1 cellular context compared by ENCODE assay signal in the genomic region with DNA sequence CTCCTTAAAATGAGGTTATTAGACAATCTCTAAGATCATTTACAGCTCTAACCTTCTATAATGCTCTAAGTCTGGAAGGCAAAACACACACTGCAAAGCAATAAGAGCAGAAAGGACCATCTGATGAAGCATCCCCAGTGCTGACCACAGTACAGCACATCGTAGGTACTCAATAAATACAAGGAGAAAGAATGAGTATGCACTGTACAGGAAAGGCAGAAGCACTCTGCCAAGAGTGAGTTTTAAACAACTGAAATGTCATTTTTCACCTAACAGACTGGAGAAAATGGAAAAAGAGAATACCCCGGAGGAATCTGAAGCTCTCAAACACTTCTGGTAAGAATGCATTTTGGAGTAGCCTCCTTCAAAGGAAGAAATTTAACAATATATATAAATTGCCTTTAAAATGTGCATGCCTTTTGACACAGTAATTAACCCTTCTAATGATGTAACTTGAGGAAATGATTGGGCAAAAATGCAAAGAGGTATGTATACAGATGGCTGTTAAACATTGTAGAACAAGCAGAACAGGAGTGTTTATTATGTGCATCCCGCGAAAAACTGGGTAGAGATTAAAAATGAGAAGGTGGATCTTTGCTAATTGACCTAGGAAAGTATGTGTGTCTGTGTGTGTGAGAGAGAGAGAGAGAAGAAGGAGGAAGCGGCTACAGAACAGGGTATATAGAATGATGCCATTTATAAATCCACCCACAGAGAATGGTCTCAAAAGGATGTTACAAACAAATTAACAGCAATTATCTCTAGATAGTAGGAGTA.
TF ChIP-seq lines count a peak whose summit lies in the region.

No MANE protein-coding gene starts in this region.

TF ChIP-seq in IMR-90, 13 proteins besides CTCF, POLR2A, EP300 and RAD21:
- TF ChIP-seq, protein P1, sequence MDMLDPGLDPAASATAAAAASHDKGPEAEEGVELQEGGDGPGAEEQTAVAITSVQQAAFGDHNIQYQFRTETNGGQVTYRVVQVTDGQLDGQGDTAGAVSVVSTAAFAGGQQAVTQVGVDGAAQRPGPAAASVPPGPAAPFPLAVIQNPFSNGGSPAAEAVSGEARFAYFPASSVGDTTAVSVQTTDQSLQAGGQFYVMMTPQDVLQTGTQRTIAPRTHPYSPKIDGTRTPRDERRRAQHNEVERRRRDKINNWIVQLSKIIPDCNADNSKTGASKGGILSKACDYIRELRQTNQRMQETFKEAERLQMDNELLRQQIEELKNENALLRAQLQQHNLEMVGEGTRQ (IDR thresholded peaks at IDR 0.05; ENCODE audit: low read depth, low read length): no peak
- TF ChIP-seq NFE2L2 (IDR thresholded peaks at IDR 0.05; ENCODE audit: low read depth, low read length): no peak
TF ChIP-seq in IMR-90: peak in this region for 0.
